In genomic region chr14:64444984-64445845, GRCh38 we compare ENCODE assay signal across 9 cellular contexts. TPM values are rescaled to one million over a fixed set of nuclear protein-coding genes. Genes with fewer than 3 reads are reported as not detected.
A peak's percentile ranks its signal among the peaks of the same experiment; 100 is the strongest.
DNase-seq lines count a peak whose midpoint lies in the region; ATAC-seq, FAIRE-seq and TF ChIP-seq lines count a peak whose summit lies in the region.
"Had no signal": no experiment of that assay in that cellular context is flagged by ENCODE, and none has a peak within 500 bp of the region (broad histone marks: within the 10 kb centered on the region; RNA-seq: fewer than 3 reads in every experiment).

No MANE protein-coding gene starts in this region.

- POLR2A ChIA-PET in OCI-LY7 (lab: Charles Lee), result interaction anchor here (0.6 to 1.8 kb wide), 8 partner anchors 9 to 1636 kb away, joined by 3 to 6 read pairs (median 3); no protein-coding TSS in a partner anchor

- no peaks in the 10 kb centered on the region for H3K27me3 Mint-ChIP-seq in brain

- no peak overlapping the region for H2AFZ ChIP-seq in OCI-LY7 (ENCODE audit: low read length)

- CTCF ChIA-PET in OCI-LY7 (lab: Charles Lee; ENCODE audit: unreplicated experiment), result no interaction called here

- peaks cover 91% of the 10 kb centered on the region for H3K36me3 ChIP-seq in OCI-LY7 (ENCODE audit: insufficient read depth, low read length)

- H3K27ac Mint-ChIP-seq in brain, result peak overlapping the region; percentile 41 to 92 (median 81)

- H3K4me1 ChIP-seq in OCI-LY7 (ENCODE audit: insufficient read depth, low read length, poor library complexity, severe bottlenecking), result peaks cover 11% of the 10 kb centered on the region

- FAIRE-seq in urothelium cell line (lab: Jason Lieb, UNC), result peak; percentile 32

- H3K4me2 ChIP-seq in OCI-LY7 (ENCODE audit: low read length), result no peak overlapping the region

- TSS peak; percentile 4 for BruUV-seq in OCI-LY7 (replicated peaks; lab: Mats Ljungman, UMichigan)

- H3K79me2 ChIP-seq in OCI-LY7 (ENCODE audit: insufficient read depth, low read depth, low read length), result no peaks in the 10 kb centered on the region

- ATAC-seq in HG02884 (IDR thresholded peaks at IDR 0.05; ENCODE audit: unreplicated experiment), result peak; percentile 88

- no peak overlapping the region for H3K27ac ChIP-seq in OCI-LY7 (ENCODE audit: low read depth, low read length, poor library complexity, severe bottlenecking)
- H3K27ac ChIP-seq: C4-2B had no signal

- peaks cover 36% of the 10 kb centered on the region for H3K36me3 Mint-ChIP-seq in brain

- H3K9me3 ChIP-seq in OCI-LY7 (ENCODE audit: low read length), result no peaks in the 10 kb centered on the region

- intact Hi-C loops in OCI-LY7 (cut with micrococcal nuclease; ENCODE audit: unreplicated experiment), result no loop called here

- no peak overlapping the region for H3K4me3 ChIP-seq in OCI-LY7 (ENCODE audit: low read depth, low read length, poor library complexity, severe bottlenecking)

- TF ChIP-seq CTCF in OCI-LY7 (conservative IDR thresholded peaks at IDR 0.05; ENCODE audit: low read length) (no peak), brain (conservative IDR thresholded peaks at IDR 0.05) (no peak)

- H3K9me3 Mint-ChIP-seq in brain, result no peaks in the 10 kb centered on the region

- DNase-seq in activated T-cell treated with anti-CD3 and anti-CD28 coated beads for 1 hour (ENCODE audit: low read depth) (peak; percentile 14), OCI-LY7 (ENCODE audit: low spot score) (no peak), myocyte (ENCODE audit: low read depth) (peak; percentile 80), urothelium cell line (ENCODE audit: low spot score) (no peak), NCI-H2107 treated with DMSO at 0.1 percent for 48 hours (lab: John Stamatoyannopoulos, UW; ENCODE audit: unreplicated experiment) (no peak)
- no peak for DNase-seq in activated T-cell treated with anti-CD3 and anti-CD28 coated beads, Interleukin-2, amount 50 U/mL, for 1 hour

- no peaks in the 10 kb centered on the region for H3K9me2 ChIP-seq in OCI-LY7 (ENCODE audit: insufficient read depth, low read length)

- peaks cover 15% of the 10 kb centered on the region for H3K4me1 Mint-ChIP-seq in brain

- no peaks in the 10 kb centered on the region for H4K20me1 ChIP-seq in OCI-LY7 (ENCODE audit: insufficient read depth, low read length)

- no peak overlapping the region for H3K4me3 Mint-ChIP-seq in brain

RNA-seq across cellular contexts. Expression of gene AKAP5, which starts 20.1 kb away (rescaled TPM):
- total RNA-seq in OCI-LY7 (2014; rRNA removed; shearing (Covaris generic)), result 0.31 and 0.92 TPM in 2 replicates
- total RNA-seq in OCI-LY7 (2022) (0.57 TPM in 2 replicates), myocyte (0.05 and 0.08 TPM in 2 replicates)
- polyA plus RNA-seq in brain (ENCODE audit: insufficient read depth, low read depth, low replicate concordance), result 1.5 TPM
- polyA plus RNA-seq in myocyte (2012), result 0.66 TPM

RNA-seq across cellular contexts. Expression of gene MTHFD1, which starts 57.1 kb away (rescaled TPM):
- 73.7 and 100 TPM in 2 replicates for total RNA-seq in OCI-LY7 (2014; rRNA removed; shearing (Covaris generic))
- total RNA-seq in OCI-LY7 (2022) (163 and 166 TPM in 2 replicates), myocyte (37.3 and 49.0 TPM in 2 replicates)
- polyA plus RNA-seq in brain (ENCODE audit: insufficient read depth, low read depth, low replicate concordance), result 94.8 TPM
- polyA plus RNA-seq in myocyte (2012), result 58.4 TPM

RNA-seq across cellular contexts. Expression of gene ZBTB25, which starts 58.4 kb away (rescaled TPM):
- 16.1 and 18.4 TPM in 2 replicates for total RNA-seq in OCI-LY7 (2014; rRNA removed; shearing (Covaris generic))
- total RNA-seq in OCI-LY7 (2022), result 35.4 and 37.1 TPM in 2 replicates
- polyA plus RNA-seq in brain (ENCODE audit: insufficient read depth, low read depth, low replicate concordance), result 7.5 TPM
- total RNA-seq in myocyte, result 4.5 and 5.5 TPM in 2 replicates
- polyA plus RNA-seq in myocyte (2012), result 7.1 TPM

RNA-seq across cellular contexts. Expression of gene ZBTB1, which starts 59.4 kb away (rescaled TPM):
- total RNA-seq in OCI-LY7 (2014; rRNA removed; shearing (Covaris generic)), result 34.1 and 41.2 TPM in 2 replicates
- 47.5 and 49.5 TPM in 2 replicates for total RNA-seq in OCI-LY7 (2022)
- 8.0 TPM for polyA plus RNA-seq in brain (ENCODE audit: insufficient read depth, low read depth, low replicate concordance)
- total RNA-seq in myocyte, result 44.0 and 44.1 TPM in 2 replicates
- polyA plus RNA-seq in myocyte (2012), result 18.9 TPM

Comparison
In these comparisons a context has a peak if more than half of its experiments do, and no peak if none do; other contexts are left out.
1. DNase-seq: peak in activated T-cell treated with anti-CD3 and anti-CD28 coated beads for 1 hour (single experiment) and myocyte (single experiment); none in activated T-cell treated with anti-CD3 and anti-CD28 coated beads, Interleukin-2, amount 50 U/mL, for 1 hour (single experiment), OCI-LY7 (single experiment), urothelium cell line (single experiment) and NCI-H2107 treated with DMSO at 0.1 percent for 48 hours (single experiment).